Comparison of ENCODE assay signal across 8 cellular contexts in the genomic region with DNA sequence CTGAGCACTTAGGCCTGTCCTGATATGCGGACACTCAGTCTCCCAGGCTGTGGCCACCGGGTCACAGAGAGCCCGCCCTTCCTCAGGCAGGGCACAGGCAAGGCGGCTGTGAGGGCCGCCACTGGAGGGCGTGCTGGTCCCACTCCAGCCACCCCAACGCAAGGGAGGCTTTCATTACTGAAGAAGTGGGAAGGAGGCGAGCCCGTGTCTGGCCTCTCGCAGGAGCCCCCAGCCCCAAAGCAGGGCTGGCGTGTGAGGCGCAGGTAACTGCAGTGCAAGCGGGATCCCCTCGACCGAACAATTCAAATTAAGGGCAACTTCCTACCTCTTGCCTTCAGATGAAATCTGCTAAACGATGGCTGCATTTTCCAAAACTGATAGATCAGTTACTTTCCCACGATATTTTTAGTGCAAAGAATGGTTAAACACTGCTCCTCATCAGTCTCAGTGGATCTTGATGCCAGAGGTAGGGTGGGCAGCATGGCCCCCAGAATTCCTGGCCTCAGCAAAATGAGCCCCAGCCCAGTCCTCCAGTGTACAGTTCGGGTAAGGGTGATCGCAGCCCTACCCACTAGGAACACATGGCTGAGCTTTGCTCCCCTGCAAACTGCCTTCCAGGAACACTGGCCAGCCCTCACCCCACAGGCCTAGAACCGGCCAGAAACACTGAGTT.
DNase-seq lines count a peak whose midpoint lies in the region; ATAC-seq and TF ChIP-seq lines count a peak whose summit lies in the region.

No MANE protein-coding gene starts in this region.

- peak in 6 of 7 experiments; percentile 25 to 51 (median 42) for TF ChIP-seq CTCF in body of pancreas (IDR thresholded peaks at IDR 0.05)

- TF ChIP-seq POLR2A in body of pancreas (IDR thresholded peaks at IDR 0.05): no peak

- ATAC-seq in body of pancreas: no peak
- no peak for ATAC-seq in GM21737 (IDR thresholded peaks at IDR 0.05; ENCODE audit: unreplicated experiment)
- ATAC-seq in GM19328 (IDR thresholded peaks at IDR 0.05; ENCODE audit: unreplicated experiment): no peak

- no peaks in the 10 kb centered on the region for H3K27me3 ChIP-seq in body of pancreas

- H3K9me3 ChIP-seq in body of pancreas: no peaks in the 10 kb centered on the region

- intact Hi-C loops in body of pancreas (cut with DNase I): no loop called here

- 44 to 80% methylated on average over 9 to 20 of the region's 20 CpGs for WGBS in body of pancreas, 2 donors

- no peaks in the 10 kb centered on the region for H3K4me1 ChIP-seq in body of pancreas

- H3K27ac ChIP-seq in body of pancreas: no peak overlapping the region

- DNase-seq in activated CD4-positive, alpha-beta T cell treated with anti-CD3 and anti-CD28 coated beads, Interleukin-2, amount 50 U/mL, for 48 hours: peak; percentile 18 to 30
- DNase-seq in activated CD4-positive, alpha-beta T cell treated with anti-CD3 and anti-CD28 coated beads, Interleukin-2, amount 50 U/mL, for 1 hour: no peak
- DNase-seq in NCI-H1694 (lab: John Stamatoyannopoulos, UW) (peak; percentile 76), body of pancreas (peak in 2 of 4 donors; percentile 34 to 59), lung microvascular endothelial cell (ENCODE audit: low read depth in 2 of 2) (peak; percentile 66 to 71), hippocampal formation (lab: John Stamatoyannopoulos, UW) (no peak)

- no peak overlapping the region for H3K4me3 ChIP-seq in body of pancreas

- H3K36me3 ChIP-seq in body of pancreas (replicated peaks in 1 of 2; ENCODE audit: insufficient read depth in 1 of 2, low read depth in 2 of 2): no peaks in the 10 kb centered on the region

Comparison
In these comparisons a context has a peak if more than half of its experiments do, and no peak if none do; other contexts are left out.
1. DNase-seq: peak in activated CD4-positive, alpha-beta T cell treated with anti-CD3 and anti-CD28 coated beads, Interleukin-2, amount 50 U/mL, for 48 hours (2 of 2), NCI-H1694 (single experiment) and lung microvascular endothelial cell (2 of 2); none in activated CD4-positive, alpha-beta T cell treated with anti-CD3 and anti-CD28 coated beads, Interleukin-2, amount 50 U/mL, for 1 hour (single experiment) and hippocampal formation (0 of 2).